Comparison of ENCODE assay signal across 10 cellular contexts in genomic region chr11:5690736-5691135, GRCh38. TPM values are rescaled to one million over a fixed set of nuclear protein-coding genes. Genes with fewer than 3 reads are reported as not detected.
DNase-seq lines count a peak whose midpoint lies in the region; ATAC-seq and TF ChIP-seq lines count a peak whose summit lies in the region.
"Had no signal": no experiment of that assay in that cellular context is flagged by ENCODE, and none has a peak within 500 bp of the region (broad histone marks: within the 10 kb centered on the region; RNA-seq: fewer than 3 reads in every experiment).

No MANE protein-coding gene starts in this region.

- no peaks in the 10 kb centered on the region for H3K36me3 ChIP-seq in thoracic aorta

- H3K4me3 ChIP-seq in astrocyte of the spinal cord (ENCODE audit: low read depth, low read length) (peak overlapping the region; percentile 44), thoracic aorta (peak overlapping the region; percentile 75)

- H3K4me3 Mint-ChIP-seq in T-helper 2 cell treated with Interferon-gamma antibody and Interleukin-4, amounts not matched to agents 5 μg/mL and 100 μg/mL, for 36 hours, result peak overlapping the region; percentile 95

- H3K4me1 Mint-ChIP-seq in T-helper 2 cell treated with Interferon-gamma antibody and Interleukin-4, amounts not matched to agents 5 μg/mL and 100 μg/mL, for 36 hours (ENCODE audit: low read depth), result peaks cover 43% of the 10 kb centered on the region

- H3K9me3 Mint-ChIP-seq in T-helper 2 cell treated with Interferon-gamma antibody and Interleukin-4, amounts not matched to agents 5 μg/mL and 100 μg/mL, for 36 hours, result no peaks in the 10 kb centered on the region

- peak overlapping the region; percentile 98 for H3K27ac Mint-ChIP-seq in T-helper 2 cell treated with Interferon-gamma antibody and Interleukin-4, amounts not matched to agents 5 μg/mL and 100 μg/mL, for 36 hours

- no peaks in the 10 kb centered on the region for H3K27me3 Mint-ChIP-seq in T-helper 2 cell treated with Interferon-gamma antibody and Interleukin-4, amounts not matched to agents 5 μg/mL and 100 μg/mL, for 36 hours (ENCODE audit: low read depth)

- H3K27ac ChIP-seq in layer of hippocampus (ENCODE audit: low read depth, low read length) (peak overlapping the region; percentile 44), thoracic aorta (peak overlapping the region; percentile 82 to 87)

- H3K27me3 ChIP-seq in layer of hippocampus (ENCODE audit: control insufficient read depth, insufficient read depth, low read length) (no peaks in the 10 kb centered on the region), thoracic aorta (replicated peaks; ENCODE audit: insufficient read depth) (no peaks in the 10 kb centered on the region)

- in situ Hi-C loops in astrocyte of the spinal cord (cut with HindIII; ENCODE audit: low sequenced_read_pairs), result no loop called here

- no peak for DNase-seq in T-helper 2 cell treated with Interferon-gamma antibody and Interleukin-4, amounts not matched to agents 5 μg/mL and 100 μg/mL, for 36 hours (ENCODE audit: low spot score)
- DNase-seq in T-helper 2 cell (no peak), astrocyte of the spinal cord (ENCODE audit: low read depth, low spot score) (peak; percentile 29), thoracic aorta (ENCODE audit: low spot score) (no peak), NCI-H526 (lab: John Stamatoyannopoulos, UW) (no peak)
- DNase-seq: 8988T, NCI-H226 had no signal

- peaks cover 30% of the 10 kb centered on the region for H3K36me3 Mint-ChIP-seq in T-helper 2 cell treated with Interferon-gamma antibody and Interleukin-4, amounts not matched to agents 5 μg/mL and 100 μg/mL, for 36 hours (ENCODE audit: low read depth)

- H3K4me1 ChIP-seq in thoracic aorta (ENCODE audit: control insufficient read depth in 1 of 2, low read depth in 2 of 2), result peaks cover 11 to 29% of the 10 kb centered on the region in 2 donors

- H3K9me3 ChIP-seq in thoracic aorta, result no peaks in the 10 kb centered on the region

- TF ChIP-seq CTCF in astrocyte of the spinal cord (IDR thresholded peaks at IDR 0.05; ENCODE audit: low read depth, low read length) (no peak), thoracic aorta (IDR thresholded peaks at IDR 0.05) (no peak)

- ATAC-seq in thoracic aorta (ENCODE audit: insufficient number of reproducible peaks, low FRiP score, low read depth), result no peak
- no peak for ATAC-seq in HG03460 (IDR thresholded peaks at IDR 0.05; ENCODE audit: unreplicated experiment)
- no peak for ATAC-seq in HG03565 (IDR thresholded peaks at IDR 0.05; ENCODE audit: unreplicated experiment)

RNA-seq across cellular contexts. Expression of gene TRIM22, which starts 1.1 kb away (rescaled TPM):
- total RNA-seq in thoracic aorta, result 100 to 1,000 TPM; 119 to 129 TPM

RNA-seq across cellular contexts. Expression of gene TRIM5, which starts 5.9 kb away (rescaled TPM):
- 10 to 100 TPM; 35.5 to 36.4 TPM for total RNA-seq in thoracic aorta

RNA-seq across cellular contexts. Expression of gene OR56B1, which starts 45.5 kb away (rescaled TPM):
- under 1 TPM; 0.27 to 0.49 TPM for total RNA-seq in thoracic aorta
